In genomic region chr6:149440735-149441662, GRCh38 we compare ENCODE assay signal across 20 cellular contexts. TPM values are rescaled to one million over a fixed set of nuclear protein-coding genes. Genes with fewer than 3 reads are reported as not detected.
DNase-seq lines count a peak whose midpoint lies in the region; FAIRE-seq and TF ChIP-seq lines count a peak whose summit lies in the region.
"Had no signal": no experiment of that assay in that cellular context is flagged by ENCODE, and none has a peak within 500 bp of the region (broad histone marks: within the 10 kb centered on the region; RNA-seq: fewer than 3 reads in every experiment).

No MANE protein-coding gene starts in this region.

- no peak overlapping the region for H3K4me3 ChIP-seq in astrocyte of the spinal cord (ENCODE audit: low read depth, low read length)
- H3K4me3 ChIP-seq: breast epithelium, dorsolateral prefrontal cortex, suprapubic skin had no signal

- peaks cover 52% of the 10 kb centered on the region for H3K4me1 Mint-ChIP-seq in nephron progenitor cell
- peaks cover 31% of the 10 kb centered on the region for H3K4me1 Mint-ChIP-seq in activated T-helper 2 cell treated with anti-CD3 and anti-CD28 coated beads, Interferon-gamma antibody, Interleukin-2, Interleukin-4, amounts not matched to agents 10 μg/mL and 5 μg/mL and 100 μg/mL, durations not matched to agents 14 hours and 24 hours and 36 hours (ENCODE audit: low read depth)

- H3K27ac Mint-ChIP-seq in nephron progenitor cell, result peak overlapping the region; percentile 93
- H3K27ac Mint-ChIP-seq in activated T-helper 2 cell treated with anti-CD3 and anti-CD28 coated beads, Interferon-gamma antibody, Interleukin-2, Interleukin-4, amounts not matched to agents 10 μg/mL and 5 μg/mL and 100 μg/mL, durations not matched to agents 14 hours and 24 hours and 36 hours, result no peak overlapping the region
- H3K27ac Mint-ChIP-seq: activated CD4-positive, alpha-beta T cell treated with anti-CD3 and anti-CD28 coated beads for 36 hours had no signal

- H3K36me3 Mint-ChIP-seq in nephron progenitor cell (ENCODE audit: low read depth), result no peaks in the 10 kb centered on the region
- no peaks in the 10 kb centered on the region for H3K36me3 Mint-ChIP-seq in activated T-helper 2 cell treated with anti-CD3 and anti-CD28 coated beads, Interferon-gamma antibody, Interleukin-2, Interleukin-4, amounts not matched to agents 10 μg/mL and 5 μg/mL and 100 μg/mL, durations not matched to agents 14 hours and 24 hours and 36 hours (ENCODE audit: low read depth)

- H3K4me3 Mint-ChIP-seq in nephron progenitor cell, result peak overlapping the region; percentile 33
- no peak overlapping the region for H3K4me3 Mint-ChIP-seq in activated T-helper 2 cell treated with anti-CD3 and anti-CD28 coated beads, Interferon-gamma antibody, Interleukin-2, Interleukin-4, amounts not matched to agents 10 μg/mL and 5 μg/mL and 100 μg/mL, durations not matched to agents 14 hours and 24 hours and 36 hours (ENCODE audit: low read depth)
- H3K4me3 Mint-ChIP-seq: activated CD4-positive, alpha-beta T cell treated with anti-CD3 and anti-CD28 coated beads for 36 hours had no signal

- no peak for TF ChIP-seq POLR2A in H54 (IDR thresholded peaks at IDR 0.05; ENCODE audit: low read depth, low read length)

- DNase-seq in AG08396 (ENCODE audit: low spot score), result peak; percentile 10
- peak; percentile 57 for DNase-seq in H54 (ENCODE audit: insufficient read length, low spot score)
- peak; percentile 36 for DNase-seq in astrocyte of the spinal cord (ENCODE audit: low read depth, low spot score)
- peak; percentile 54 for DNase-seq in nephron progenitor cell
- DNase-seq in NCI-H1092 treated with DMSO at 0.1 percent for 48 hours (lab: John Stamatoyannopoulos, UW), result no peak
- no peak for DNase-seq in SW480 (ENCODE audit: low spot score)
- no peak for DNase-seq in NCI-H2029 treated with DMSO at 0.1 percent for 48 hours (lab: John Stamatoyannopoulos, UW)
- no peak for DNase-seq in activated T-helper 2 cell treated with anti-CD3 and anti-CD28 coated beads, Interferon-gamma antibody, Interleukin-2, Interleukin-4, amounts not matched to agents 10 μg/mL and 5 μg/mL and 100 μg/mL, durations not matched to agents 14 hours and 24 hours and 36 hours (ENCODE audit: low spot score)
- DNase-seq: activated CD4-positive, alpha-beta T cell treated with anti-CD3 and anti-CD28 coated beads for 36 hours; activated CD8-positive, alpha-beta memory T cell treated with anti-CD3 and anti-CD28 coated beads, Interleukin-2, amount 50 U/mL, for 4 hours; activated naive CD4-positive, alpha-beta T cell treated with anti-CD3 and anti-CD28 coated beads, Interleukin-2, amount 50 U/mL, for 16 hours; BE2C; mammary epithelial cell; NCI-H1436 treated with DMSO at 0.1 percent for 48 hours; NCI-H446; right cardiac atrium; stimulated activated CD4-positive, alpha-beta T cell treated with anti-CD3 and anti-CD28 coated beads, Interleukin-2, amount 100 ng/mL, for 24 hours had no signal

- in situ Hi-C loops in astrocyte of the spinal cord (cut with HindIII; ENCODE audit: low sequenced_read_pairs), result loop anchor here (25.0 kb wide), 1 partner anchor 354 kb away; no protein-coding TSS in a partner anchor

- intact Hi-C loops in activated T-helper 2 cell treated with anti-CD3 and anti-CD28 coated beads, Interferon-gamma antibody, Interleukin-2, Interleukin-4, amounts not matched to agents 10 μg/mL and 5 μg/mL and 100 μg/mL, durations not matched to agents 14 hours and 24 hours and 36 hours (cut with micrococcal nuclease), result no loop called here

- H3K27me3 Mint-ChIP-seq in nephron progenitor cell (ENCODE audit: low read depth, poor library complexity), result peaks cover 20% of the 10 kb centered on the region
- no peaks in the 10 kb centered on the region for H3K27me3 Mint-ChIP-seq in activated T-helper 2 cell treated with anti-CD3 and anti-CD28 coated beads, Interferon-gamma antibody, Interleukin-2, Interleukin-4, amounts not matched to agents 10 μg/mL and 5 μg/mL and 100 μg/mL, durations not matched to agents 14 hours and 24 hours and 36 hours (ENCODE audit: low read depth)
- H3K27me3 Mint-ChIP-seq: activated CD4-positive, alpha-beta T cell treated with anti-CD3 and anti-CD28 coated beads for 36 hours had no signal

- no peak for FAIRE-seq in H54 (lab: Jason Lieb, UNC)

- TF ChIP-seq CTCF in astrocyte of the spinal cord (IDR thresholded peaks at IDR 0.05; ENCODE audit: low read depth, low read length) (no peak), nephron progenitor cell (IDR thresholded peaks at IDR 0.05) (no peak)

- H3K9me3 Mint-ChIP-seq in nephron progenitor cell, result no peaks in the 10 kb centered on the region
- H3K9me3 Mint-ChIP-seq in activated T-helper 2 cell treated with anti-CD3 and anti-CD28 coated beads, Interferon-gamma antibody, Interleukin-2, Interleukin-4, amounts not matched to agents 10 μg/mL and 5 μg/mL and 100 μg/mL, durations not matched to agents 14 hours and 24 hours and 36 hours, result no peaks in the 10 kb centered on the region

RNA-seq across cellular contexts. Expression of gene SUMO4, which starts 40.9 kb away (rescaled TPM):
- 7.7 and 7.8 TPM in 2 replicates for total RNA-seq in activated T-helper 2 cell treated with anti-CD3 and anti-CD28 coated beads, Interferon-gamma antibody, Interleukin-2, Interleukin-4, amounts not matched to agents 10 μg/mL and 5 μg/mL and 100 μg/mL, durations not matched to agents 14 hours and 24 hours and 36 hours

RNA-seq across cellular contexts. Expression of gene ZC3H12D, which starts 43.8 kb away (rescaled TPM):
- 15.0 and 15.6 TPM in 2 replicates for total RNA-seq in activated T-helper 2 cell treated with anti-CD3 and anti-CD28 coated beads, Interferon-gamma antibody, Interleukin-2, Interleukin-4, amounts not matched to agents 10 μg/mL and 5 μg/mL and 100 μg/mL, durations not matched to agents 14 hours and 24 hours and 36 hours

Comparison
In these comparisons a context has a peak if more than half of its experiments do, and no peak if none do; other contexts are left out.
1. DNase-seq: peak in AG08396 (single experiment), H54 (single experiment), astrocyte of the spinal cord (single experiment) and nephron progenitor cell (single experiment); none in NCI-H1092 treated with DMSO at 0.1 percent for 48 hours (single experiment), SW480 (single experiment), NCI-H2029 treated with DMSO at 0.1 percent for 48 hours (single experiment) and activated T-helper 2 cell treated with anti-CD3 and anti-CD28 coated beads, Interferon-gamma antibody, Interleukin-2, Interleukin-4, amounts not matched to agents 10 μg/mL and 5 μg/mL and 100 μg/mL, durations not matched to agents 14 hours and 24 hours and 36 hours (single experiment).